ENCODE assay signal across 20 cellular contexts in genomic region chr13:74230984-74231443, GRCh38.
DNase-seq lines count a peak whose midpoint lies in the region; ATAC-seq and TF ChIP-seq lines count a peak whose summit lies in the region.
"Had no signal": no experiment of that assay in that cellular context is flagged by ENCODE, and none has a peak within 500 bp of the region (broad histone marks: within the 10 kb centered on the region; RNA-seq: fewer than 3 reads in every experiment).

No MANE protein-coding gene starts in this region.

- H3K4me1 Mint-ChIP-seq in natural killer cell (peaks cover 14 to 21% of the 10 kb centered on the region in 2 donors), type B pancreatic cell (ENCODE audit: unreplicated experiment) (no peaks in the 10 kb centered on the region)

- H3K4me3 Mint-ChIP-seq in natural killer cell (peak overlapping the region; percentile 35), type B pancreatic cell (no peak overlapping the region)

- peaks cover 14 to 23% of the 10 kb centered on the region in 2 donors for H3K36me3 Mint-ChIP-seq in activated naive CD4-positive, alpha-beta T cell treated with anti-CD3 and anti-CD28 coated beads, Interleukin-2, amount 50 U/mL, for 72 hours
- peaks cover 13% of the 10 kb centered on the region for H3K36me3 Mint-ChIP-seq in natural killer cell
- H3K36me3 Mint-ChIP-seq in type B pancreatic cell, result no peaks in the 10 kb centered on the region

- H3K27me3 Mint-ChIP-seq in natural killer cell (ENCODE audit: low read depth in 2 of 2), result no peaks in the 10 kb centered on the region
- H3K27me3 Mint-ChIP-seq in type B pancreatic cell, result no peaks in the 10 kb centered on the region

- ATAC-seq in activated CD4-positive, CD25-positive, alpha-beta regulatory T cell treated with anti-CD3 and anti-CD28 coated beads, Interleukin-2, amount 50 U/mL, for 24 hours, result peak; percentile 96 to 97
- peak; percentile 95 to 99 for ATAC-seq in activated naive CD4-positive, alpha-beta T cell treated with anti-CD3 and anti-CD28 coated beads, Interleukin-2, amount 50 U/mL, for 72 hours
- ATAC-seq in natural killer cell, result peak; percentile 17 to 53 (median 44)
- ATAC-seq: SK-N-SH treated with all-trans-retinoic acid at 6 μM for 48 hours had no signal

- TF ChIP-seq CTCF in natural killer cell (IDR thresholded peaks at IDR 0.05) (no peak), type B pancreatic cell (conservative IDR thresholded peaks at IDR 0.05) (no peak)

- no peak overlapping the region for H3K4me3 ChIP-seq in Jurkat, Clone E6-1 (ENCODE audit: low read length)
- H3K4me3 ChIP-seq: breast epithelium, coronary artery, transverse colon had no signal

- intact Hi-C loops in natural killer cell (cut with micrococcal nuclease), result no loop called here

- DNase-seq in activated CD4-positive, CD25-positive, alpha-beta regulatory T cell treated with anti-CD3 and anti-CD28 coated beads, Interleukin-2, amount 50 U/mL, for 72 hours, result no peak
- DNase-seq in Jurkat, Clone E6-1 (ENCODE audit: low read depth, low spot score), result peak; percentile 24
- no peak for DNase-seq in activated naive CD4-positive, alpha-beta T cell treated with anti-CD3 and anti-CD28 coated beads, Interleukin-2, amount 50 U/mL, for 72 hours (ENCODE audit: low spot score in 2 of 2)
- no peak for DNase-seq in natural killer cell
- DNase-seq in type B pancreatic cell (ENCODE audit: extremely low spot score, unreplicated experiment), result no peak
- no peak for DNase-seq in NCI-H345 (lab: John Stamatoyannopoulos, UW)
- DNase-seq in DMS53 treated with DMSO at 0.1 percent for 48 hours (lab: John Stamatoyannopoulos, UW; ENCODE audit: unreplicated experiment), result no peak
- DNase-seq: kidney glomerular epithelial cell; NCI-H1694 treated with DMSO at 0.1 percent for 48 hours; NCI-H69; retina; RPMI8226; stimulated activated CD4-positive, alpha-beta T cell treated with anti-CD3 and anti-CD28 coated beads, Interleukin-12 subunit alpha, Interleukin-12 subunit beta, amount 100 ng/mL, for 4 hours; stimulated activated CD4-positive, alpha-beta T cell treated with anti-CD3 and anti-CD28 coated beads, Interleukin-4, amount 100 ng/mL, for 4 hours; T1000; transverse colon had no signal

- H3K27ac Mint-ChIP-seq in activated naive CD4-positive, alpha-beta T cell treated with anti-CD3 and anti-CD28 coated beads, Interleukin-2, amount 50 U/mL, for 72 hours, result peak overlapping the region; percentile 9 to 59
- peak overlapping the region; percentile 1 to 23 for H3K27ac Mint-ChIP-seq in natural killer cell
- no peak overlapping the region for H3K27ac Mint-ChIP-seq in type B pancreatic cell

- H3K9me3 Mint-ChIP-seq in activated naive CD4-positive, alpha-beta T cell treated with anti-CD3 and anti-CD28 coated beads, Interleukin-2, amount 50 U/mL, for 72 hours, result peaks cover 12% of the 10 kb centered on the region in 2 donors
- H3K9me3 Mint-ChIP-seq in natural killer cell, result peaks cover 3 to 4% of the 10 kb centered on the region in 2 donors
- H3K9me3 Mint-ChIP-seq in type B pancreatic cell, result peaks cover 7% of the 10 kb centered on the region

Comparison
In these comparisons a context has a peak if more than half of its experiments do, and no peak if none do; other contexts are left out.
1. ATAC-seq: peak in every context shown above with its lines; median percentile 97 in activated naive CD4-positive, alpha-beta T cell treated with anti-CD3 and anti-CD28 coated beads, Interleukin-2, amount 50 U/mL, for 72 hours; 96 in activated CD4-positive, CD25-positive, alpha-beta regulatory T cell treated with anti-CD3 and anti-CD28 coated beads, Interleukin-2, amount 50 U/mL, for 24 hours; 44 in natural killer cell.